ENCODE assay signal across 8 cellular contexts in genomic region chr6:29964904-29965872, GRCh38. TPM values are rescaled to one million over a fixed set of nuclear protein-coding genes. Genes with fewer than 3 reads are reported as not detected.
DNase-seq lines count a peak whose midpoint lies in the region; ATAC-seq, FAIRE-seq and TF ChIP-seq lines count a peak whose summit lies in the region.

No MANE protein-coding gene starts in this region.

- H3K4me3 ChIP-seq in astrocyte (ENCODE audit: insufficient read depth, low read depth, low read length) (peak overlapping the region; percentile 23), hepatocyte (no peak overlapping the region)

- no peaks in the 10 kb centered on the region for H3K36me3 Mint-ChIP-seq in astrocyte (ENCODE audit: low read depth, unreplicated experiment)

- peaks cover 33% of the 10 kb centered on the region for H3K4me1 Mint-ChIP-seq in astrocyte (ENCODE audit: low read depth, unreplicated experiment)

- no peaks in the 10 kb centered on the region for H3K27me3 ChIP-seq in astrocyte (ENCODE audit: insufficient read depth, low read length)
- no peaks in the 10 kb centered on the region for H3K27me3 ChIP-seq in hepatocyte

- no peaks in the 10 kb centered on the region for H3K9me3 Mint-ChIP-seq in astrocyte (ENCODE audit: unreplicated experiment)

- H3K4me3 Mint-ChIP-seq in astrocyte (ENCODE audit: unreplicated experiment), result peak overlapping the region; percentile 90

- peak; percentile 96 for ATAC-seq in GM18498 (IDR thresholded peaks at IDR 0.05; ENCODE audit: unreplicated experiment)
- peak; percentile 90 for ATAC-seq in HG02884 (IDR thresholded peaks at IDR 0.05; ENCODE audit: unreplicated experiment)

- TF ChIP-seq CTCF in astrocyte (IDR thresholded peaks at IDR 0.05; ENCODE audit: insufficient read depth, low read depth, low read length) (no peak), hepatocyte (IDR thresholded peaks at IDR 0.05; ENCODE audit: poor library complexity) (no peak)

- H3K36me3 ChIP-seq in astrocyte (ENCODE audit: insufficient read depth, low read length) (no peaks in the 10 kb centered on the region), hepatocyte (replicated peaks; ENCODE audit: insufficient read depth, low read depth) (no peaks in the 10 kb centered on the region)

- peak overlapping the region; percentile 63 for H3K9ac ChIP-seq in astrocyte (ENCODE audit: low read length)

- DNase-seq in NCI-H1694 treated with DMSO at 0.1 percent for 48 hours (lab: John Stamatoyannopoulos, UW) (peak; percentile 75), T-helper 2 cell (peak in 4 of 5 experiments; percentile 54 to 97 (median 69)), astrocyte (ENCODE audit: low read depth) (peak; percentile 81), hepatocyte (ENCODE audit: low spot score) (peak; percentile 84), renal cortical epithelial cell (ENCODE audit: low read depth) (peak; percentile 91), NCI-H128 (lab: John Stamatoyannopoulos, UW; ENCODE audit: unreplicated experiment) (no peak)

- H3K4me2 ChIP-seq in astrocyte (ENCODE audit: low read length), result peak overlapping the region; percentile 89
- peak overlapping the region; percentile 71 for H3K4me2 ChIP-seq in hepatocyte

- H3K9me3 ChIP-seq in astrocyte (ENCODE audit: insufficient read depth, low read depth, low read length) (no peaks in the 10 kb centered on the region), hepatocyte (ENCODE audit: low read depth) (no peaks in the 10 kb centered on the region)

- no peaks in the 10 kb centered on the region for H3K9me2 ChIP-seq in hepatocyte (replicated peaks; ENCODE audit: insufficient read depth)

- H2AFZ ChIP-seq in astrocyte (ENCODE audit: low read depth, low read length), result peak overlapping the region; percentile 73
- peak overlapping the region; percentile 34 for H2AFZ ChIP-seq in hepatocyte

- H3K79me2 ChIP-seq in astrocyte (ENCODE audit: insufficient read depth, low read length) (no peaks in the 10 kb centered on the region), hepatocyte (no peaks in the 10 kb centered on the region)

- FAIRE-seq in astrocyte (lab: Jason Lieb, UNC), result no peak

- peaks cover 5% of the 10 kb centered on the region for H3K27me3 Mint-ChIP-seq in astrocyte (ENCODE audit: low read depth, unreplicated experiment)

- H3K27ac ChIP-seq in astrocyte (ENCODE audit: low read depth, low read length), result peak overlapping the region; percentile 42
- peak overlapping the region; percentile 84 for H3K27ac ChIP-seq in hepatocyte

- WGBS in hepatocyte (ENCODE audit: low lambda C conversion rate, missing lambda C conversion rate), result 15% methylated on average over 9 of the region's 9 CpGs

- peak overlapping the region; percentile 95 for H3K27ac Mint-ChIP-seq in astrocyte (ENCODE audit: unreplicated experiment)

- no peaks in the 10 kb centered on the region for H4K20me1 ChIP-seq in astrocyte (ENCODE audit: insufficient read depth, low read length)
- no peaks in the 10 kb centered on the region for H4K20me1 ChIP-seq in hepatocyte (ENCODE audit: insufficient read depth, poor library complexity, severe bottlenecking)

- H3K4me1 ChIP-seq in astrocyte (ENCODE audit: insufficient read depth, low read length) (peaks cover 30% of the 10 kb centered on the region), hepatocyte (ENCODE audit: insufficient read depth) (peaks cover 26% of the 10 kb centered on the region)

RNA-seq across cellular contexts. Expression of gene HLA-A, which starts 22.9 kb away (rescaled TPM):
- total RNA-seq in astrocyte (327 and 501 TPM in 2 replicates), hepatocyte (293 and 339 TPM in 2 replicates), renal cortical epithelial cell (611 and 802 TPM in 2 replicates)
- polyA plus RNA-seq in hepatocyte, result 349 and 350 TPM in 2 replicates
